Comparison of ENCODE assay signal across 23 cellular contexts in genomic region chr6:134614606-134615485, GRCh38.
DNase-seq lines count a peak whose midpoint lies in the region; ATAC-seq and TF ChIP-seq lines count a peak whose summit lies in the region.
"Had no signal": no experiment of that assay in that cellular context is flagged by ENCODE, and none has a peak within 500 bp of the region (broad histone marks: within the 10 kb centered on the region; RNA-seq: fewer than 3 reads in every experiment).

No MANE protein-coding gene starts in this region.

- no peak overlapping the region for H3K4me3 Mint-ChIP-seq in CD4-positive, alpha-beta T cell
- H3K4me3 Mint-ChIP-seq in glutamatergic neuron (ENCODE audit: unreplicated experiment): no peak overlapping the region
- H3K4me3 Mint-ChIP-seq: CD8-positive, alpha-beta T cell; HFFc6 had no signal

- no peak overlapping the region for H4K8ac ChIP-seq in IMR-90 (ENCODE audit: low read depth in 2 of 2, low read length in 2 of 2)

- ATAC-seq in IMR-90 (ENCODE audit: low read depth) (peak; percentile 32; the same call in 1 of the 2 replicates), HG03571 (IDR thresholded peaks at IDR 0.05; ENCODE audit: unreplicated experiment) (no peak)
- no peak for ATAC-seq in CD4-positive, alpha-beta T cell (ENCODE audit: poor library complexity)
- ATAC-seq: CD8-positive, alpha-beta T cell had no signal

- intact Hi-C loops in IMR-90 (cut with micrococcal nuclease): no loop called here
- intact Hi-C loops in CD4-positive, alpha-beta T cell (cut with DNase I, micrococcal nuclease): no loop called here

- no peak overlapping the region for H3K14ac ChIP-seq in IMR-90 (replicated peaks; ENCODE audit: low read depth, low read length)

- no peaks in the 10 kb centered on the region for H3K9me1 ChIP-seq in IMR-90 (ENCODE audit: insufficient read depth, low read length)

- POLR2A ChIA-PET in IMR-90 (lab: Charles Lee; ENCODE audit: unreplicated experiment): no interaction called here
- POLR2A ChIA-PET in CD4-positive, alpha-beta T cell (lab: Charles Lee): no interaction called here

- H3K23ac ChIP-seq in IMR-90 (ENCODE audit: low read depth, low read length): no peak overlapping the region

- DNase-seq in AG10803 (ENCODE audit: low read depth): peak; percentile 82
- peak; percentile 34 for DNase-seq in IMR-90
- peak; percentile 32 for DNase-seq in epithelial cell of esophagus (ENCODE audit: low read depth)
- peak; percentile 33 for DNase-seq in fibroblast of the conjunctiva (ENCODE audit: low read depth)
- no peak for DNase-seq in CD4-positive, alpha-beta T cell
- no peak for DNase-seq in glutamatergic neuron
- DNase-seq in NCI-H524 (lab: John Stamatoyannopoulos, UW): no peak
- DNase-seq: C1 segment of cervical spinal cord; CD8-positive, alpha-beta T cell; DMS 273 treated with DMSO at 0.1 percent for 48 hours; DMS79; HFFc6; Kasumi-1; NCI-H1105 treated with DMSO at 0.1 percent for 48 hours; NCI-H146; NCI-H1930; NCI-H2107; NCI-H524 treated with DMSO at 0.1 percent for 48 hours; NCI-H774; SIG-M5 had no signal

- no peak overlapping the region for H3K56ac ChIP-seq in IMR-90 (ENCODE audit: extremely low read depth, insufficient read depth, low read length)

- H2AK5ac ChIP-seq in IMR-90 (ENCODE audit: low read depth, low read length): no peak overlapping the region

- TF ChIP-seq RAD21 in IMR-90 (IDR thresholded peaks at IDR 0.05; ENCODE audit: low read length): no peak

- no peak overlapping the region for H3K4me2 ChIP-seq in IMR-90 (ENCODE audit: low read depth, low read length)

- no peaks in the 10 kb centered on the region for H3K36me3 ChIP-seq in IMR-90 (ENCODE audit: control insufficient read depth, insufficient read depth, low read length)

- H3K27me3 ChIP-seq in IMR-90 (ENCODE audit: control insufficient read depth, insufficient read depth, low read length): peaks cover 4% of the 10 kb centered on the region; the same call in 1 of the 2 replicates
- H3K27me3 ChIP-seq in CD4-positive, alpha-beta T cell (ENCODE audit: control insufficient read depth, insufficient read depth, low read length): no peaks in the 10 kb centered on the region

- H3K9me3 Mint-ChIP-seq in CD4-positive, alpha-beta T cell: no peaks in the 10 kb centered on the region
- no peaks in the 10 kb centered on the region for H3K9me3 Mint-ChIP-seq in glutamatergic neuron (ENCODE audit: unreplicated experiment)
- H3K9me3 Mint-ChIP-seq: CD8-positive, alpha-beta T cell; HFFc6 had no signal

- no peak overlapping the region; the same call in 1 of the 2 replicates for H3K18ac ChIP-seq in IMR-90 (ENCODE audit: low read depth, low read length)

- WGBS in IMR-90 (ENCODE audit: extremely low coverage in 2 of 2, insufficient read length in 1 of 2), 2 experiments: 80% methylated on average over 1 of the region's 5 CpGs; no CpG with 5 or more reads in 1 of the 2 experiments

- dilution Hi-C loops in IMR-90 (cut with HindIII; ENCODE audit: low sequenced_read_pairs, unreplicated experiment): no loop called here

- H2AK9ac ChIP-seq in IMR-90 (replicated peaks; ENCODE audit: low read depth, low read length, poor library complexity): no peak overlapping the region

- no peaks in the 10 kb centered on the region for H3K9me3 ChIP-seq in IMR-90 (ENCODE audit: control insufficient read depth, insufficient read depth, low read length)
- no peaks in the 10 kb centered on the region for H3K9me3 ChIP-seq in CD4-positive, alpha-beta T cell (ENCODE audit: control insufficient read depth, low read length)

- no peak overlapping the region for H2BK5ac ChIP-seq in IMR-90 (ENCODE audit: low read depth, low read length, poor library complexity, severe bottlenecking)

- no peaks in the 10 kb centered on the region for H3K79me1 ChIP-seq in IMR-90 (ENCODE audit: low read depth in 1 of 2, low read length in 2 of 2)

- no peak overlapping the region for H3K4ac ChIP-seq in IMR-90 (ENCODE audit: low read depth, low read length)

- H3K36me3 Mint-ChIP-seq in CD4-positive, alpha-beta T cell (ENCODE audit: low read depth): no peaks in the 10 kb centered on the region
- no peaks in the 10 kb centered on the region for H3K36me3 Mint-ChIP-seq in glutamatergic neuron (ENCODE audit: unreplicated experiment)
- H3K36me3 Mint-ChIP-seq: CD8-positive, alpha-beta T cell had no signal

- TF ChIP-seq CTCF in AG10803 (conservative IDR thresholded peaks at IDR 0.05; ENCODE audit: low read length) (no peak; the same call in 1 of the 2 replicates), IMR-90 (conservative IDR thresholded peaks at IDR 0.05; ENCODE audit: low read depth, low read length) (no peak), epithelial cell of esophagus (IDR thresholded peaks at IDR 0.05; ENCODE audit: insufficient read depth, low read depth, low read length, missing control alignments) (no peak), glutamatergic neuron (IDR thresholded peaks at IDR 0.05; ENCODE audit: partially characterized antibody, unreplicated experiment) (no peak)
- no peak for TF ChIP-seq CTCF in CD4-positive, alpha-beta T cell (IDR thresholded peaks at IDR 0.05)

- no peak overlapping the region for H3K27ac Mint-ChIP-seq in CD4-positive, alpha-beta T cell
- H3K27ac Mint-ChIP-seq in glutamatergic neuron (ENCODE audit: unreplicated experiment): no peak overlapping the region
- H3K27ac Mint-ChIP-seq: CD8-positive, alpha-beta T cell; HFFc6 had no signal

- H4K5ac ChIP-seq in IMR-90 (ENCODE audit: low read depth, low read length): no peak overlapping the region; the same call in 1 of the 2 replicates

- no peaks in the 10 kb centered on the region for H3K27me3 Mint-ChIP-seq in CD4-positive, alpha-beta T cell
- H3K27me3 Mint-ChIP-seq in glutamatergic neuron (ENCODE audit: unreplicated experiment): peaks cover 5% of the 10 kb centered on the region

- no peak overlapping the region for H2BK20ac ChIP-seq in IMR-90 (ENCODE audit: low read depth, low read length)

- no peak overlapping the region for H2BK120ac ChIP-seq in IMR-90 (ENCODE audit: low read depth, low read length)

- H3K4me3 ChIP-seq in AG10803 (ENCODE audit: low read length) (no peak overlapping the region), IMR-90 (ENCODE audit: insufficient read depth, low read depth, low read length) (no peak overlapping the region), epithelial cell of esophagus (ENCODE audit: low read length) (no peak overlapping the region)
- H3K4me3 ChIP-seq: SK-N-MC had no signal

- H2AFZ ChIP-seq in IMR-90 (replicated peaks; ENCODE audit: low read length, poor library complexity): no peak overlapping the region

- no peaks in the 10 kb centered on the region for H3K4me1 Mint-ChIP-seq in CD4-positive, alpha-beta T cell (ENCODE audit: low read depth)
- no peaks in the 10 kb centered on the region for H3K4me1 Mint-ChIP-seq in glutamatergic neuron (ENCODE audit: low read depth, unreplicated experiment)

- in situ Hi-C loops in IMR-90 (cut with MboI; ENCODE audit: low sequenced_read_pairs): no loop called here

- no peak for TF ChIP-seq POLR2A in IMR-90 (IDR thresholded peaks at IDR 0.05; ENCODE audit: low read depth, low read length)

- peak overlapping the region; percentile 40; the same call in 1 of the 2 replicates for H3K27ac ChIP-seq in IMR-90 (ENCODE audit: insufficient read depth, low read length)
- H3K27ac ChIP-seq in CD4-positive, alpha-beta T cell (ENCODE audit: low read depth, low read length): no peak overlapping the region
- H3K27ac ChIP-seq: HL-60, SK-N-MC had no signal

- H4K20me1 ChIP-seq in IMR-90 (ENCODE audit: insufficient read depth, low read length): no peaks in the 10 kb centered on the region

- CTCF ChIA-PET in IMR-90 (lab: Yijun Ruan, JAX): no interaction called here
- CTCF ChIA-PET in CD4-positive, alpha-beta T cell (lab: Charles Lee): no interaction called here

- no peak overlapping the region for H2BK15ac ChIP-seq in IMR-90 (ENCODE audit: low read depth, low read length)

- no peak overlapping the region for H3K9ac ChIP-seq in IMR-90 (ENCODE audit: low read depth, low read length)

- H3K4me1 ChIP-seq in IMR-90 (ENCODE audit: control insufficient read depth, insufficient read depth, low read length): peaks cover 5% of the 10 kb centered on the region

- no peak overlapping the region for H4K91ac ChIP-seq in IMR-90 (ENCODE audit: insufficient read depth, low read depth, low read length)

- BruUV-seq in IMR-90 (replicated peaks; lab: Mats Ljungman, UMichigan): no TSS peak

TF ChIP-seq in IMR-90, 13 proteins besides CTCF, POLR2A, EP300 and RAD21:
- no peak for TF ChIP-seq USF2 (IDR thresholded peaks at IDR 0.05; ENCODE audit: low read depth, low read length)
- peak; percentile 79 for TF ChIP-seq CEBPB (IDR thresholded peaks at IDR 0.05; ENCODE audit: low read depth, low read length)
- no peak for TF ChIP-seq MXI1 (IDR thresholded peaks at IDR 0.05; ENCODE audit: borderline replicate concordance, low read depth, low read length)
- no peak for TF ChIP-seq FOS (IDR thresholded peaks at IDR 0.05; ENCODE audit: low read depth, low read length)
- no peak for TF ChIP-seq SMC3 (IDR thresholded peaks at IDR 0.05; ENCODE audit: low read depth, low read length)
- no peak for TF ChIP-seq MAFK (IDR thresholded peaks at IDR 0.05; ENCODE audit: low read depth, low read length)
- no peak for TF ChIP-seq NFE2L2 (IDR thresholded peaks at IDR 0.05; ENCODE audit: low read depth, low read length)
- TF ChIP-seq ELK1 (IDR thresholded peaks at IDR 0.05; ENCODE audit: borderline replicate concordance, low read depth, low read length): no peak

Comparison
In these comparisons a context has a peak if more than half of its experiments do, and no peak if none do; other contexts are left out.
1. DNase-seq: peak in AG10803 (single experiment), IMR-90 (single experiment), epithelial cell of esophagus (single experiment) and fibroblast of the conjunctiva (single experiment); none in CD4-positive, alpha-beta T cell (0 of 10), glutamatergic neuron (single experiment) and NCI-H524 (0 of 2).